1 cellular context compared by ENCODE assay signal in the genomic region with DNA sequence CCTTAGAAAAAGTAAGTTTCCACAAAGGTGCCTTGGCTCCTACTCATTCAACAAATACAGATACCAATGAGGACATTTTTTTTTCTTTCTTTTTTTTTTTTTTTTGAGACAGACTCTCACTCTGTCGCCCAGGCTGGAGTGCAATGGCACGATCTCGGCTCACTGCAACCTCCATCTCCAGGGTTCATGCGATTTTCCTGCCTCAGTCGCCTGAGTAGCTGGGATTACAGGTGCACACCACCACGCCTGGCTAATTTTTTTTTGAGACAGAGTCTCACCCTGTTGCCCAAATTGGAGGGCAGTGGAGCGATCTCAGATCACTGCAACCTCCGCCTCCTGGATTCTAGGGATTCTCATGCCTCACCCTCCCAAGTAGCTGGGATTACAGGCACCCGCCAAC.
TF ChIP-seq lines count a peak whose summit lies in the region.

No MANE protein-coding gene starts in this region.

TF ChIP-seq in HepG2, 621 proteins besides CTCF, POLR2A, EP300 and RAD21:
- TF ChIP-seq, protein P1, sequence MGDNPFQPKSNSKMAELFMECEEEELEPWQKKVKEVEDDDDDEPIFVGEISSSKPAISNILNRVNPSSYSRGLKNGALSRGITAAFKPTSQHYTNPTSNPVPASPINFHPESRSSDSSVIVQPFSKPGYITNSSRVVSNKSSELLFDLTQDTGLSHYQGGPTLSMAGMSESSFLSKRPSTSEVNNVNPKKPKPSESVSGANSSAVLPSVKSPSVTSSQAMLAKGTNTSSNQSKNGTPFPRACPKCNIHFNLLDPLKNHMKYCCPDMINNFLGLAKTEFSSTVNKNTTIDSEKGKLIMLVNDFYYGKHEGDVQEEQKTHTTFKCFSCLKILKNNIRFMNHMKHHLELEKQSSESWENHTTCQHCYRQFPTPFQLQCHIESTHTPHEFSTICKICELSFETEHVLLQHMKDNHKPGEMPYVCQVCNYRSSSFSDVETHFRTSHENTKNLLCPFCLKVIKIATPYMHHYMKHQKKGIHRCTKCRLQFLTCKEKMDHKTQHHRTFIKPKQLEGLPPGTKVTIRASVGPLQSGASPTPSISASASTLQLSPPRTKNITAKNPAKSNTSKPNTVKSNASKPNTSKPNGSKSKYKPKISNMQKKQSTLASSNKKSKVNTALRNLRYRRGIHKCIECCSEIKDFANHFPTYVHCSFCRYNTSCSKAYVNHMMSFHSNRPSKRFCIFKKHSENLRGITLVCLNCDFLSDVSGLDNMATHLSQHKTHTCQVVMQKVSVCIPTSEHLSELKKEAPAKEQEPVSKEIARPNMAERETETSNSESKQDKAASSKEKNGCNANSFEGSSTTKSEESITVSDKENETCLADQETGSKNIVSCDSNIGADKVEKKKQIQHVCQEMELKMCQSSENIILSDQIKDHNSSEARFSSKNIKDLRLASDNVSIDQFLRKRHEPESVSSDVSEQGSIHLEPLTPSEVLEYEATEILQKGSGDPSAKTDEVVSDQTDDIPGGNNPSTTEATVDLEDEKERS (CRISPR knock-in tag; IDR thresholded peaks at IDR 0.05): 0 out of 2 replicates have a peak, but pooled peaks have one; percentile 7
- peak; percentile 70; the same call in 1 of the 2 replicates for TF ChIP-seq CHD4 (IDR thresholded peaks at IDR 0.05; ENCODE audit: borderline replicate concordance, low read length)
- TF ChIP-seq, protein P2, sequence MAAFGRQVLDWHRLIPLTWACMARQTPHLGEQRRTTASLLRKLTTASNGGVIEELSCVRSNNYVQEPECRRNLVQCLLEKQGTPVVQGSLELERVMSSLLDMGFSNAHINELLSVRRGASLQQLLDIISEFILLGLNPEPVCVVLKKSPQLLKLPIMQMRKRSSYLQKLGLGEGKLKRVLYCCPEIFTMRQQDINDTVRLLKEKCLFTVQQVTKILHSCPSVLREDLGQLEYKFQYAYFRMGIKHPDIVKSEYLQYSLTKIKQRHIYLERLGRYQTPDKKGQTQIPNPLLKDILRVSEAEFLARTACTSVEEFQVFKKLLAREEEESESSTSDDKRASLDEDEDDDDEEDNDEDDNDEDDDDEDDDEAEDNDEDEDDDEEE (CRISPR knock-in tag; IDR thresholded peaks at IDR 0.05): 0 out of 2 replicates have a peak, but pooled peaks have one; percentile 22
- TF ChIP-seq, protein P3, sequence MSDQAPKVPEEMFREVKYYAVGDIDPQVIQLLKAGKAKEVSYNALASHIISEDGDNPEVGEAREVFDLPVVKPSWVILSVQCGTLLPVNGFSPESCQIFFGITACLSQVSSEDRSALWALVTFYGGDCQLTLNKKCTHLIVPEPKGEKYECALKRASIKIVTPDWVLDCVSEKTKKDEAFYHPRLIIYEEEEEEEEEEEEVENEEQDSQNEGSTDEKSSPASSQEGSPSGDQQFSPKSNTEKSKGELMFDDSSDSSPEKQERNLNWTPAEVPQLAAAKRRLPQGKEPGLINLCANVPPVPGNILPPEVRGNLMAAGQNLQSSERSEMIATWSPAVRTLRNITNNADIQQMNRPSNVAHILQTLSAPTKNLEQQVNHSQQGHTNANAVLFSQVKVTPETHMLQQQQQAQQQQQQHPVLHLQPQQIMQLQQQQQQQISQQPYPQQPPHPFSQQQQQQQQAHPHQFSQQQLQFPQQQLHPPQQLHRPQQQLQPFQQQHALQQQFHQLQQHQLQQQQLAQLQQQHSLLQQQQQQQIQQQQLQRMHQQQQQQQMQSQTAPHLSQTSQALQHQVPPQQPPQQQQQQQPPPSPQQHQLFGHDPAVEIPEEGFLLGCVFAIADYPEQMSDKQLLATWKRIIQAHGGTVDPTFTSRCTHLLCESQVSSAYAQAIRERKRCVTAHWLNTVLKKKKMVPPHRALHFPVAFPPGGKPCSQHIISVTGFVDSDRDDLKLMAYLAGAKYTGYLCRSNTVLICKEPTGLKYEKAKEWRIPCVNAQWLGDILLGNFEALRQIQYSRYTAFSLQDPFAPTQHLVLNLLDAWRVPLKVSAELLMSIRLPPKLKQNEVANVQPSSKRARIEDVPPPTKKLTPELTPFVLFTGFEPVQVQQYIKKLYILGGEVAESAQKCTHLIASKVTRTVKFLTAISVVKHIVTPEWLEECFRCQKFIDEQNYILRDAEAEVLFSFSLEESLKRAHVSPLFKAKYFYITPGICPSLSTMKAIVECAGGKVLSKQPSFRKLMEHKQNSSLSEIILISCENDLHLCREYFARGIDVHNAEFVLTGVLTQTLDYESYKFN (CRISPR knock-in tag; conservative IDR thresholded peaks at IDR 0.05): peak; percentile 13; the same call in 1 of the 2 replicates
- TF ChIP-seq POLR2G (IDR thresholded peaks at IDR 0.05; ENCODE audit: low read depth, low read length): 0 out of 2 replicates have a peak, but pooled peaks have one; percentile 14
- TF ChIP-seq, protein P4, sequence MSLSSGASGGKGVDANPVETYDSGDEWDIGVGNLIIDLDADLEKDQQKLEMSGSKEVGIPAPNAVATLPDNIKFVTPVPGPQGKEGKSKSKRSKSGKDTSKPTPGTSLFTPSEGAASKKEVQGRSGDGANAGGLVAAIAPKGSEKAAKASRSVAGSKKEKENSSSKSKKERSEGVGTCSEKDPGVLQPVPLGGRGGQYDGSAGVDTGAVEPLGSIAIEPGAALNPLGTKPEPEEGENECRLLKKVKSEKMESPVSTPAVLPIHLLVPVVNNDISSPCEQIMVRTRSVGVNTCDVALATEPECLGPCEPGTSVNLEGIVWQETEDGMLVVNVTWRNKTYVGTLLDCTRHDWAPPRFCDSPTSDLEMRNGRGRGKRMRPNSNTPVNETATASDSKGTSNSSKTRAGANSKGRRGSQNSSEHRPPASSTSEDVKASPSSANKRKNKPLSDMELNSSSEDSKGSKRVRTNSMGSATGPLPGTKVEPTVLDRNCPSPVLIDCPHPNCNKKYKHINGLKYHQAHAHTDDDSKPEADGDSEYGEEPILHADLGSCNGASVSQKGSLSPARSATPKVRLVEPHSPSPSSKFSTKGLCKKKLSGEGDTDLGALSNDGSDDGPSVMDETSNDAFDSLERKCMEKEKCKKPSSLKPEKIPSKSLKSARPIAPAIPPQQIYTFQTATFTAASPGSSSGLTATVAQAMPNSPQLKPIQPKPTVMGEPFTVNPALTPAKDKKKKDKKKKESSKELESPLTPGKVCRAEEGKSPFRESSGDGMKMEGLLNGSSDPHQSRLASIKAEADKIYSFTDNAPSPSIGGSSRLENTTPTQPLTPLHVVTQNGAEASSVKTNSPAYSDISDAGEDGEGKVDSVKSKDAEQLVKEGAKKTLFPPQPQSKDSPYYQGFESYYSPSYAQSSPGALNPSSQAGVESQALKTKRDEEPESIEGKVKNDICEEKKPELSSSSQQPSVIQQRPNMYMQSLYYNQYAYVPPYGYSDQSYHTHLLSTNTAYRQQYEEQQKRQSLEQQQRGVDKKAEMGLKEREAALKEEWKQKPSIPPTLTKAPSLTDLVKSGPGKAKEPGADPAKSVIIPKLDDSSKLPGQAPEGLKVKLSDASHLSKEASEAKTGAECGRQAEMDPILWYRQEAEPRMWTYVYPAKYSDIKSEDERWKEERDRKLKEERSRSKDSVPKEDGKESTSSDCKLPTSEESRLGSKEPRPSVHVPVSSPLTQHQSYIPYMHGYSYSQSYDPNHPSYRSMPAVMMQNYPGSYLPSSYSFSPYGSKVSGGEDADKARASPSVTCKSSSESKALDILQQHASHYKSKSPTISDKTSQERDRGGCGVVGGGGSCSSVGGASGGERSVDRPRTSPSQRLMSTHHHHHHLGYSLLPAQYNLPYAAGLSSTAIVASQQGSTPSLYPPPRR (CRISPR knock-in tag; IDR thresholded peaks at IDR 0.05; ENCODE audit: borderline replicate concordance): 0 out of 2 replicates have a peak, but pooled peaks have one; percentile 2
- TF ChIP-seq, protein P5, sequence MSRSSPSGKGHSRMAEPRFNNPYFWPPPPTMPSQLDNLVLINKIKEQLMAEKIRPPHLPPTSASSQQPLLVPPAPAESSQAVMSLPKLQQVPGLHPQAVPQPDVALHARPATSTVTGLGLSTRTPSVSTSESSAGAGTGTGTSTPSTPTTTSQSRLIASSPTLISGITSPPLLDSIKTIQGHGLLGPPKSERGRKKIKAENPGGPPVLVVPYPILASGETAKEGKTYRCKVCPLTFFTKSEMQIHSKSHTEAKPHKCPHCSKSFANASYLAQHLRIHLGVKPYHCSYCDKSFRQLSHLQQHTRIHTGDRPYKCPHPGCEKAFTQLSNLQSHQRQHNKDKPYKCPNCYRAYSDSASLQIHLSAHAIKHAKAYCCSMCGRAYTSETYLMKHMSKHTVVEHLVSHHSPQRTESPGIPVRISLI (CRISPR knock-in tag; IDR thresholded peaks at IDR 0.05; ENCODE audit: borderline replicate concordance): peak; percentile 85
- peak; percentile 4 for TF ChIP-seq TBL1XR1 (IDR thresholded peaks at IDR 0.05; ENCODE audit: borderline replicate concordance, low read length, partially characterized antibody)
